14 cellular contexts compared by ENCODE assay signal in genomic region chr3:141959531-141959920, GRCh38.
A peak's percentile ranks its signal among the peaks of the same experiment; 100 is the strongest.
DNase-seq lines count a peak whose midpoint lies in the region; ATAC-seq and TF ChIP-seq lines count a peak whose summit lies in the region.
"Had no signal": no experiment of that assay in that cellular context is flagged by ENCODE, and none has a peak within 500 bp of the region (broad histone marks: within the 10 kb centered on the region; RNA-seq: fewer than 3 reads in every experiment).

No MANE protein-coding gene starts in this region.

- H3K36me3 ChIP-seq in ACC112 (ENCODE audit: insufficient read depth, low read length), result peaks cover 12% of the 10 kb centered on the region
- peaks cover 45% of the 10 kb centered on the region for H3K36me3 ChIP-seq in SJCRH30
- peaks cover 3 to 8% of the 10 kb centered on the region in 2 experiments for H3K36me3 ChIP-seq in trophoblast cell (ENCODE audit: control insufficient read depth in 1 of 2, insufficient read depth in 2 of 2, low read length in 2 of 2)
- H3K36me3 ChIP-seq in GM23338 (ENCODE audit: insufficient read depth), result peaks cover 23% of the 10 kb centered on the region

- H3K79me1 ChIP-seq in trophoblast cell (ENCODE audit: low read length), result no peaks in the 10 kb centered on the region

- H2BK5ac ChIP-seq in trophoblast cell (ENCODE audit: low read depth, low read length, poor library complexity), result no peak overlapping the region

- TF ChIP-seq CTCF in foreskin keratinocyte (conservative IDR thresholded peaks at IDR 0.05), result no peak
- no peak for TF ChIP-seq CTCF in GM23338 (conservative IDR thresholded peaks at IDR 0.05; ENCODE audit: low read depth in 2 of 2)

- H3K9me2 ChIP-seq in GM23338 (ENCODE audit: insufficient read depth), result no peaks in the 10 kb centered on the region

- H2BK120ac ChIP-seq in trophoblast cell (ENCODE audit: insufficient read depth, low read length, poor library complexity), result no peak overlapping the region

- ATAC-seq in foreskin keratinocyte (peak; percentile 46), GM23338 (no peak)

- no peak overlapping the region for H3K4ac ChIP-seq in trophoblast cell (ENCODE audit: low read depth, low read length)

- no peaks in the 10 kb centered on the region; the same call in 1 of the 2 replicates for H4K20me1 ChIP-seq in GM23338 (replicated peaks; ENCODE audit: insufficient read depth)

- no peak overlapping the region for H4K91ac ChIP-seq in trophoblast cell (ENCODE audit: low read depth, low read length)

- H3K27ac ChIP-seq in ACC112 (ENCODE audit: low read depth, low read length) (peak overlapping the region; percentile 86), SJCRH30 (peak overlapping the region; percentile 49), foreskin keratinocyte (peak overlapping the region; percentile 24), trophoblast cell (ENCODE audit: low read depth, low read length) (no peak overlapping the region), GM23338 (ENCODE audit: low read depth) (no peak overlapping the region)
- H3K27ac ChIP-seq: parathyroid adenoma had no signal

- H3K36me3 Mint-ChIP-seq in GM23338 (ENCODE audit: low read depth), result peaks cover 73% of the 10 kb centered on the region; the same call in 2 of the 3 replicates

- no peaks in the 10 kb centered on the region for H3K9me3 Mint-ChIP-seq in GM23338
- H3K9me3 Mint-ChIP-seq: brain had no signal

- H3K27me3 Mint-ChIP-seq in GM23338 (ENCODE audit: insufficient read depth, low read depth, poor library complexity), result peaks cover 10% of the 10 kb centered on the region
- H3K27me3 Mint-ChIP-seq: brain had no signal

- no peak overlapping the region for H3K27ac Mint-ChIP-seq in GM23338

- no peak overlapping the region for H4K8ac ChIP-seq in trophoblast cell (ENCODE audit: low read depth, low read length)

- no peak overlapping the region for H2AK5ac ChIP-seq in trophoblast cell (ENCODE audit: low read length)

- no peak overlapping the region for H3K14ac ChIP-seq in trophoblast cell (ENCODE audit: low read length)

- no peak overlapping the region for H3K4me3 Mint-ChIP-seq in GM23338

- H3K4me2 ChIP-seq in trophoblast cell (ENCODE audit: low read length), result no peak overlapping the region
- H3K4me2 ChIP-seq in GM23338, result no peak overlapping the region

- no CpG with 5 or more reads among the region's 4 CpGs for WGBS in trophoblast cell (ENCODE audit: extremely low coverage, insufficient coverage, insufficient read length)

- H3K4me1 ChIP-seq in ACC112 (ENCODE audit: control insufficient read depth, insufficient read depth, low read length, unreplicated experiment) (peaks cover 21% of the 10 kb centered on the region), SJCRH30 (peaks cover 29% of the 10 kb centered on the region), foreskin keratinocyte (peaks cover 24% of the 10 kb centered on the region), trophoblast cell (ENCODE audit: control insufficient read depth in 1 of 2, insufficient read depth in 2 of 2, low read length in 2 of 2) (peaks cover 0 to 2% of the 10 kb centered on the region in 2 experiments), GM23338 (ENCODE audit: insufficient read depth) (no peaks in the 10 kb centered on the region)
- H3K4me1 ChIP-seq: parathyroid adenoma had no signal

- no peak overlapping the region for H3K9ac ChIP-seq in trophoblast cell (ENCODE audit: low read length)
- H3K9ac ChIP-seq: parathyroid adenoma had no signal

- H3K79me2 ChIP-seq in ACC112 (ENCODE audit: control insufficient read depth, insufficient read depth, low read length, unreplicated experiment), result no peaks in the 10 kb centered on the region
- no peaks in the 10 kb centered on the region for H3K79me2 ChIP-seq in trophoblast cell (ENCODE audit: control insufficient read depth, insufficient read depth, low read length, poor library complexity)
- no peaks in the 10 kb centered on the region for H3K79me2 ChIP-seq in GM23338 (replicated peaks; ENCODE audit: insufficient read depth)
- H3K79me2 ChIP-seq: parathyroid adenoma had no signal

- no peak overlapping the region for H2BK12ac ChIP-seq in trophoblast cell (ENCODE audit: low read length)

- H3K4me3 ChIP-seq in ACC112 (ENCODE audit: low read depth, low read length), result no peak overlapping the region
- H3K4me3 ChIP-seq in SJCRH30, result no peak overlapping the region
- H3K4me3 ChIP-seq in trophoblast cell (ENCODE audit: low read depth, low read length), result no peak overlapping the region
- H3K4me3 ChIP-seq in GM23338, result no peak overlapping the region

- H4K12ac ChIP-seq in trophoblast cell (ENCODE audit: low read depth, low read length), result no peak overlapping the region

- DNase-seq in SJCRH30 (no peak), foreskin keratinocyte (peak in 1 of 2 donors; percentile 64), trophoblast cell (peak; percentile 48 to 78), NCI-H526 treated with DMSO at 0.1 percent for 48 hours (lab: John Stamatoyannopoulos, UW) (no peak), OCI-M2 (lab: John Stamatoyannopoulos, UW; ENCODE audit: unreplicated experiment) (no peak), DMS79 (lab: John Stamatoyannopoulos, UW) (no peak), GM23338 (ENCODE audit: low spot score) (no peak)
- DNase-seq: GDM1, NCI-H1105 treated with DMSO at 0.1 percent for 48 hours, NCI-H446 treated with DMSO at 0.1 percent for 48 hours, OCI-M1 had no signal

- H3K23ac ChIP-seq in trophoblast cell (ENCODE audit: low read length), result no peak overlapping the region

- H3K27me3 ChIP-seq in ACC112 (ENCODE audit: insufficient read depth, low read length) (no peaks in the 10 kb centered on the region), SJCRH30 (no peaks in the 10 kb centered on the region), foreskin keratinocyte (no peaks in the 10 kb centered on the region), trophoblast cell (ENCODE audit: insufficient read depth, low read length) (no peaks in the 10 kb centered on the region), GM23338 (ENCODE audit: insufficient read depth) (no peaks in the 10 kb centered on the region)

- no peaks in the 10 kb centered on the region; the same call in 2 of the 3 replicates for H3K4me1 Mint-ChIP-seq in GM23338

- H3K9me3 ChIP-seq in SJCRH30 (replicated peaks) (no peaks in the 10 kb centered on the region), trophoblast cell (ENCODE audit: insufficient read depth, low read depth, low read length) (no peaks in the 10 kb centered on the region)

- H3K18ac ChIP-seq in trophoblast cell (ENCODE audit: low read length), result no peak overlapping the region

- peaks cover 4% of the 10 kb centered on the region for H3F3A ChIP-seq in GM23338 (replicated peaks; ENCODE audit: low read depth)

- no peak overlapping the region for H2AFZ ChIP-seq in ACC112 (ENCODE audit: low read length, unreplicated experiment)
- H2AFZ ChIP-seq in trophoblast cell (ENCODE audit: insufficient read depth, low read length, poor library complexity), result no peak overlapping the region
- H2AFZ ChIP-seq in GM23338, result no peak overlapping the region
- H2AFZ ChIP-seq: parathyroid adenoma had no signal

TF ChIP-seq in GM23338, 12 proteins besides CTCF, POLR2A, EP300 and RAD21 (continues in another document):
- TF ChIP-seq JUNB (IDR thresholded peaks at IDR 0.05; ENCODE audit: unreplicated experiment), result no peak

Comparison
In these comparisons a context has a peak if more than half of its experiments do, and no peak if none do; other contexts are left out.
1. H3K27ac ChIP-seq: peak in ACC112 (single experiment), SJCRH30 (single experiment) and foreskin keratinocyte (single experiment); none in trophoblast cell (single experiment) and GM23338 (single experiment).
2. DNase-seq: peak in trophoblast cell (2 of 2); none in SJCRH30 (0 of 2), NCI-H526 treated with DMSO at 0.1 percent for 48 hours (single experiment), OCI-M2 (single experiment), DMS79 (single experiment) and GM23338 (single experiment).